In the genomic region with DNA sequence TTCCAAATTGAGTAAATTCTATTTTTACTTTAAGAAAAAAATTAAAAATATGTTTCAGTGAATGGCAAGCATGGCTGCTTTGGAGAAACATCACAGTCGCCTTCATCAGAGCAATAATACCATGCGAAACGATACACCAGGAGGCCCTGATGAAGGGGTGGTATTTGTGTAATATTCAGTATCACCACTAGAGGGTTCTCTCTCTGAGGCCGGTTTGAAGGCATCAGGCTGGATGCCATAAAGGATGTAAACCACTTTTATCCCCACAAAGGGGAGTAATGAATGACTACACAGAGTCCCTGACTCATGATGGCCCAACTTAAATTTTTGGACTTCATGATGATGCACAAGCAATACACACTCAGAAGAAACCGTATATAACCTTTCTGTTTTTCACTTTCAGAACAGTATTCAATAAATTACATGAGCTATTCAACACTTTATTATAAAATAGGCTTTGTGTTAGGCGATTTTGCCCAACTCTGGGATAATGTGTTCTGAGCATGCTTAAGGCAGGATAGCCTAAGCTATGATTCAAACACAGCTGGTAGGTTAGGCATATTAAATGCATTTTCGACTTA, we compare ENCODE assay signal across 8 cellular contexts.
DNase-seq lines count a peak whose midpoint lies in the region; ATAC-seq, FAIRE-seq and TF ChIP-seq lines count a peak whose summit lies in the region.

No MANE protein-coding gene starts in this region.

- H4K20me1 ChIP-seq in GM12878 (ENCODE audit: control insufficient read depth, insufficient read depth), result no peaks in the 10 kb centered on the region

- H3K9ac ChIP-seq in GM12878 (ENCODE audit: control insufficient read depth, insufficient read depth, low read length), result no peak overlapping the region

- no TSS peak for BruUV-seq in GM12878 (replicated peaks; lab: Mats Ljungman, UMichigan)

- SMC1A ChIA-PET in GM12878 (lab: Charles Lee; ENCODE audit: uncharacterized antibody, unreplicated experiment), result interaction anchor here (0.6 to 2.5 kb wide), 29 partner anchors 9 to 567 kb away, joined by 3 to 15 read pairs (median 4); no protein-coding TSS in a partner anchor

- intact Hi-C loops in GM12878 (cut with micrococcal nuclease; ENCODE audit: unreplicated experiment), result loop anchor here (1.0 to 10.0 kb wide), 4 partner anchors 110 to 422 kb away; no protein-coding TSS in a partner anchor

- H2AFZ ChIP-seq in GM12878 (ENCODE audit: control insufficient read depth, low read depth, low read length), result no peak overlapping the region

- H3K9me3 ChIP-seq in GM12878 (replicated peaks; ENCODE audit: control insufficient read depth, insufficient read depth, low read length) (no peaks in the 10 kb centered on the region; the same call in 2 of the 3 replicates), tibial nerve (no peaks in the 10 kb centered on the region)

- H3K36me3 ChIP-seq in GM12878 (ENCODE audit: control insufficient read depth in 2 of 2, insufficient read depth in 2 of 2, low read length in 1 of 2) (no peaks in the 10 kb centered on the region), tibial nerve (no peaks in the 10 kb centered on the region)

- DNase-seq in DMS153 treated with DMSO at 0.1 percent for 48 hours (lab: John Stamatoyannopoulos, UW; ENCODE audit: unreplicated experiment) (peak; percentile 80), NCI-H460 (ENCODE audit: extremely low read depth, low read depth) (peak; percentile 70), GM12878 (ENCODE audit: low read depth, low spot score) (peak; percentile 20), inferior parietal cortex (ENCODE audit: extremely low spot score) (peak; percentile 80), tibial nerve (ENCODE audit: low spot score in 2 of 2) (no peak), NK-92 (lab: John Stamatoyannopoulos, UW; ENCODE audit: unreplicated experiment) (no peak)

- POLR2A ChIA-PET in GM12878 (lab: Charles Lee), result no interaction called here

- peak; percentile 95 for ATAC-seq in GM19351 (IDR thresholded peaks at IDR 0.05; ENCODE audit: unreplicated experiment)
- peak; percentile 79 for ATAC-seq in HG03432 (IDR thresholded peaks at IDR 0.05; ENCODE audit: unreplicated experiment)
- peak; percentile 96 for ATAC-seq in GM12878

- in situ Hi-C loops in GM12878 (cut with MboI), result no loop called here

- H3K27me3 ChIP-seq in GM12878 (replicated peaks in 1 of 2; ENCODE audit: control insufficient read depth in 2 of 2, insufficient read depth in 2 of 2, low read length in 1 of 2), result no peaks in the 10 kb centered on the region
- H3K27me3 ChIP-seq in tibial nerve, result no peaks in the 10 kb centered on the region

- H3K4me3 ChIP-seq in GM12878 (no peak overlapping the region), tibial nerve (no peak overlapping the region)

- TF ChIP-seq EP300 in GM12878 (IDR thresholded peaks at IDR 0.05; ENCODE audit: borderline replicate concordance in 1 of 2, control insufficient read depth in 1 of 2, low read depth in 2 of 2, low read length in 2 of 2) (no peak), tibial nerve (IDR thresholded peaks at IDR 0.05) (no peak)

- no peaks in the 10 kb centered on the region for H3K4me1 ChIP-seq in GM12878 (ENCODE audit: control insufficient read depth, insufficient read depth, low read length)
- H3K4me1 ChIP-seq in tibial nerve, result peaks cover 0 to 19% (median 3%) of the 10 kb centered on the region in 4 donors

- WGBS in GM12878 (ENCODE audit: insufficient coverage, insufficient replicate concordance, low lambda C conversion rate, missing lambda C conversion rate), result 24% methylated on average over 7 of the region's 7 CpGs
- 56 to 60% methylated on average over 7 of the region's 7 CpGs for WGBS in tibial nerve, 2 donors

- no peaks in the 10 kb centered on the region for H3K79me2 ChIP-seq in GM12878 (ENCODE audit: control insufficient read depth, insufficient read depth, low read length)

- TF ChIP-seq CTCF in GM12878 (IDR thresholded peaks at IDR 0.05 in 2 of 3, conservative IDR thresholded peaks at IDR 0.05 in 1 of 3; ENCODE audit: control insufficient read depth in 2 of 3, extremely low read depth in 1 of 3, insufficient read depth in 1 of 3, low read depth in 3 of 3, low read length in 3 of 3) (peak; percentile 67 to 80 (median 79)), tibial nerve (IDR thresholded peaks at IDR 0.05) (peak; percentile 47 to 72 (median 53))

- no peak overlapping the region for H3K4me2 ChIP-seq in GM12878 (ENCODE audit: control insufficient read depth, insufficient read depth)

- TF ChIP-seq POLR2A in GM12878 (IDR thresholded peaks at IDR 0.05; ENCODE audit: low read depth, low read length) (no peak), tibial nerve (IDR thresholded peaks at IDR 0.05) (no peak)

- CTCF ChIA-PET in GM12878 (lab: Yijun Ruan, JAX), result interaction anchor here (0.7 to 5.0 kb wide), 39 partner anchors 10 to 566 kb away, joined by 3 to 39 read pairs (median 4); no protein-coding TSS in a partner anchor

- TF ChIP-seq RAD21 in GM12878 (IDR thresholded peaks at IDR 0.05; ENCODE audit: insufficient read depth, low read depth, low read length), result peak; percentile 60

- H3K27ac ChIP-seq in GM12878 (ENCODE audit: control insufficient read depth, insufficient read depth) (no peak overlapping the region), tibial nerve (no peak overlapping the region)

- no peak for FAIRE-seq in GM12878 (lab: Jason Lieb, UNC)

- RAD21 ChIA-PET in GM12878 (lab: Charles Lee; ENCODE audit: unreplicated experiment), result interaction anchor here (0.6 to 2.1 kb wide), 9 partner anchors 29 to 422 kb away, joined by 3 to 7 read pairs (median 3); no protein-coding TSS in a partner anchor

TF ChIP-seq in GM12878, 131 proteins besides CTCF, POLR2A, EP300 and RAD21:
- TF ChIP-seq SREBF1 (IDR thresholded peaks at IDR 0.05; ENCODE audit: low read length), result no peak
- no peak for TF ChIP-seq HDAC2 (IDR thresholded peaks at IDR 0.05)
- TF ChIP-seq ZNF207 (IDR thresholded peaks at IDR 0.05; ENCODE audit: borderline replicate concordance), result no peak
- no peak for TF ChIP-seq ZSCAN29 (IDR thresholded peaks at IDR 0.05)
- 0 out of 2 replicates have a peak, but pooled peaks have one; percentile 30 for TF ChIP-seq YY1 (IDR thresholded peaks at IDR 0.05; ENCODE audit: low read depth, low read length)
- TF ChIP-seq, protein P1, sequence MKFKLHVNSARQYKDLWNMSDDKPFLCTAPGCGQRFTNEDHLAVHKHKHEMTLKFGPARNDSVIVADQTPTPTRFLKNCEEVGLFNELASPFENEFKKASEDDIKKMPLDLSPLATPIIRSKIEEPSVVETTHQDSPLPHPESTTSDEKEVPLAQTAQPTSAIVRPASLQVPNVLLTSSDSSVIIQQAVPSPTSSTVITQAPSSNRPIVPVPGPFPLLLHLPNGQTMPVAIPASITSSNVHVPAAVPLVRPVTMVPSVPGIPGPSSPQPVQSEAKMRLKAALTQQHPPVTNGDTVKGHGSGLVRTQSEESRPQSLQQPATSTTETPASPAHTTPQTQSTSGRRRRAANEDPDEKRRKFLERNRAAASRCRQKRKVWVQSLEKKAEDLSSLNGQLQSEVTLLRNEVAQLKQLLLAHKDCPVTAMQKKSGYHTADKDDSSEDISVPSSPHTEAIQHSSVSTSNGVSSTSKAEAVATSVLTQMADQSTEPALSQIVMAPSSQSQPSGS (IDR thresholded peaks at IDR 0.05; ENCODE audit: low read length), result no peak
- no peak for TF ChIP-seq ESRRA (IDR thresholded peaks at IDR 0.05; ENCODE audit: low read length)
- no peak for TF ChIP-seq POLR2AphosphoS5 (IDR thresholded peaks at IDR 0.05; ENCODE audit: low read length)
- no peak for TF ChIP-seq MTA3 (IDR thresholded peaks at IDR 0.05; ENCODE audit: borderline replicate concordance, low read length)
- TF ChIP-seq NFXL1 (IDR thresholded peaks at IDR 0.05; ENCODE audit: borderline replicate concordance), result no peak
- TF ChIP-seq RUNX3 (IDR thresholded peaks at IDR 0.05; ENCODE audit: low read length), result 0 out of 2 replicates have a peak, but pooled peaks have one; percentile 12
- peak; percentile 68 for TF ChIP-seq SMC3 (IDR thresholded peaks at IDR 0.05; ENCODE audit: borderline replicate concordance, low read length)
- no peak for TF ChIP-seq PAX5 (IDR thresholded peaks at IDR 0.05; ENCODE audit: borderline replicate concordance, low read depth, low read length)
TF ChIP-seq in GM12878: peak in this region for 3.

Comparison
In these comparisons a context has a peak if more than half of its experiments do, and no peak if none do; other contexts are left out.
1. DNase-seq: peak in DMS153 treated with DMSO at 0.1 percent for 48 hours (single experiment), NCI-H460 (single experiment), GM12878 (single experiment) and inferior parietal cortex (single experiment); none in tibial nerve (0 of 2) and NK-92 (single experiment).
2. Peak in every context shown above with its lines, with median percentiles within 50 percentile points of each other: ATAC-seq.